In genomic region chr5:36685631-36686147, GRCh38 we compare ENCODE assay signal across 14 cellular contexts.
A peak's percentile ranks its signal among the peaks of the same experiment; 100 is the strongest.
DNase-seq lines count a peak whose midpoint lies in the region; ATAC-seq and TF ChIP-seq lines count a peak whose summit lies in the region.
"Had no signal": no experiment of that assay in that cellular context is flagged by ENCODE, and none has a peak within 500 bp of the region (broad histone marks: within the 10 kb centered on the region; RNA-seq: fewer than 3 reads in every experiment).

No MANE protein-coding gene starts in this region.

- ATAC-seq in GM18907 (IDR thresholded peaks at IDR 0.05; ENCODE audit: unreplicated experiment) (peak; percentile 32), HG03521 (IDR thresholded peaks at IDR 0.05; ENCODE audit: unreplicated experiment) (peak; percentile 40), GM21515 (IDR thresholded peaks at IDR 0.05; ENCODE audit: unreplicated experiment) (no peak)
- no peak for ATAC-seq in activated T-cell treated with anti-CD3 and anti-CD28 coated beads, Interleukin-2, amount 50 U/mL, for 72 hours (replicated peaks in 1 of 2)
- ATAC-seq: left cardiac atrium, SK-N-SH treated with all-trans-retinoic acid at 6 μM for 48 hours had no signal

- peaks cover 3% of the 10 kb centered on the region for H3K27me3 Mint-ChIP-seq in activated T-cell treated with anti-CD3 and anti-CD28 coated beads, Interleukin-2, amount 50 U/mL, for 72 hours (ENCODE audit: low read depth)

- POLR2A ChIA-PET in A673 (lab: Charles Lee; ENCODE audit: low non-redundant PET), result no interaction called here

- DNase-seq in A673 (ENCODE audit: low spot score), result peak; percentile 18
- peak; percentile 80 for DNase-seq in amniotic epithelial cell (ENCODE audit: low read depth)
- DNase-seq in DMS53 (lab: John Stamatoyannopoulos, UW), result no peak
- DNase-seq in activated CD4-positive, CD25-positive, alpha-beta regulatory T cell (lab: John Stamatoyannopoulos, UW), result no peak
- DNase-seq in activated T-cell treated with anti-CD3 and anti-CD28 coated beads, Interleukin-2, amount 50 U/mL, for 72 hours, result no peak
- DNase-seq: activated T-cell treated with anti-CD3 and anti-CD28 coated beads, Interleukin-2, amount 50 U/mL, for 24 hours; amygdala; left cardiac atrium; NCI-H2029 had no signal

- peaks cover 12% of the 10 kb centered on the region for H3K4me1 Mint-ChIP-seq in activated T-cell treated with anti-CD3 and anti-CD28 coated beads, Interleukin-2, amount 50 U/mL, for 72 hours (ENCODE audit: low read depth)

- H3K4me3 Mint-ChIP-seq in activated T-cell treated with anti-CD3 and anti-CD28 coated beads, Interleukin-2, amount 50 U/mL, for 72 hours, result no peak overlapping the region
- H3K4me3 Mint-ChIP-seq: activated T-cell treated with anti-CD3 and anti-CD28 coated beads, Interleukin-2, amount 50 U/mL, for 24 hours; type B pancreatic cell had no signal

- BruUV-seq in A673 (replicated peaks; lab: Mats Ljungman, UMichigan), result no TSS peak

- H3K27me3 ChIP-seq in A673 (replicated peaks; ENCODE audit: insufficient read depth, low read depth, low read length, poor library complexity), result no peaks in the 10 kb centered on the region

- H3K27ac ChIP-seq in A673 (ENCODE audit: low read depth, low read length, poor library complexity, severe bottlenecking), result no peak overlapping the region

- CTCF ChIA-PET in A673 (lab: Charles Lee), result interaction anchor here (0.7 kb wide), 1 partner anchor 226 kb away, joined by 4 read pairs; no protein-coding TSS in a partner anchor

- intact Hi-C loops in A673 (cut with micrococcal nuclease; ENCODE audit: unreplicated experiment), result no loop called here

- no peaks in the 10 kb centered on the region for H3K9me3 ChIP-seq in A673 (ENCODE audit: low read depth, low read length, poor library complexity, severe bottlenecking)

- TF ChIP-seq CTCF in A673 (conservative IDR thresholded peaks at IDR 0.05; ENCODE audit: low read depth, low read length), result no peak

- no peaks in the 10 kb centered on the region for H3K9me3 Mint-ChIP-seq in activated T-cell treated with anti-CD3 and anti-CD28 coated beads, Interleukin-2, amount 50 U/mL, for 72 hours
- H3K9me3 Mint-ChIP-seq: activated T-cell treated with anti-CD3 and anti-CD28 coated beads, Interleukin-2, amount 50 U/mL, for 24 hours; type B pancreatic cell had no signal

- H3K4me1 ChIP-seq in A673 (ENCODE audit: insufficient read depth, low read length, poor library complexity, severe bottlenecking), result peaks cover 9% of the 10 kb centered on the region

- H3K27ac Mint-ChIP-seq in activated T-cell treated with anti-CD3 and anti-CD28 coated beads, Interleukin-2, amount 50 U/mL, for 72 hours, result no peak overlapping the region
- H3K27ac Mint-ChIP-seq: activated T-cell treated with anti-CD3 and anti-CD28 coated beads, Interleukin-2, amount 50 U/mL, for 24 hours; type B pancreatic cell had no signal

- no peak overlapping the region for H3K4me3 ChIP-seq in A673 (ENCODE audit: low read depth, low read length, poor library complexity, severe bottlenecking)

- H3K36me3 ChIP-seq in A673 (ENCODE audit: insufficient read depth, low read length, poor library complexity, severe bottlenecking), result no peaks in the 10 kb centered on the region

- H3K36me3 Mint-ChIP-seq in activated T-cell treated with anti-CD3 and anti-CD28 coated beads, Interleukin-2, amount 50 U/mL, for 72 hours (ENCODE audit: insufficient read depth in 2 of 2), result no peaks in the 10 kb centered on the region

Comparison
In these comparisons a context has a peak if more than half of its experiments do, and no peak if none do; other contexts are left out.
1. DNase-seq: peak in A673 (single experiment) and amniotic epithelial cell (single experiment); none in DMS53 (single experiment), activated CD4-positive, CD25-positive, alpha-beta regulatory T cell (0 of 4) and activated T-cell treated with anti-CD3 and anti-CD28 coated beads, Interleukin-2, amount 50 U/mL, for 72 hours (0 of 2).
2. ATAC-seq: peak in GM18907 (single experiment) and HG03521 (single experiment); none in GM21515 (single experiment) and activated T-cell treated with anti-CD3 and anti-CD28 coated beads, Interleukin-2, amount 50 U/mL, for 72 hours (0 of 2).